In genomic region chr10:50621981-50622496, GRCh38 we compare ENCODE assay signal across 2 cellular contexts.
TF ChIP-seq lines count a peak whose summit lies in the region.

No MANE protein-coding gene starts in this region.

TF ChIP-seq in HCT116, 20 proteins besides CTCF, POLR2A, EP300 and RAD21 (continued from another document):
- TF ChIP-seq REST (IDR thresholded peaks at IDR 0.05; ENCODE audit: low read depth), result no peak
- TF ChIP-seq JUND (IDR thresholded peaks at IDR 0.05), result peak; percentile 34; the same call in 1 of the 2 replicates
- no peak for TF ChIP-seq FOSL1 (IDR thresholded peaks at IDR 0.05; ENCODE audit: low read depth)
- no peak for TF ChIP-seq EZH2 (IDR thresholded peaks at IDR 0.05)
- peak; percentile 30; the same call in 1 of the 2 replicates for TF ChIP-seq POLR2AphosphoS5 (IDR thresholded peaks at IDR 0.05; ENCODE audit: low read depth, low read length)

TF ChIP-seq in K562, 482 proteins besides CTCF, POLR2A, EP300 and RAD21 (continues in another document):
- TF ChIP-seq BCLAF1 (IDR thresholded peaks at IDR 0.05; ENCODE audit: borderline replicate concordance in 1 of 2, control insufficient read depth in 1 of 2, low read depth in 2 of 2, low read length in 1 of 2), result no peak
- TF ChIP-seq CREM (IDR thresholded peaks at IDR 0.05; ENCODE audit: low read depth), result peak; percentile 87
- TF ChIP-seq TEAD1 (CRISPR knock-in tag; IDR thresholded peaks at IDR 0.05), result 0 out of 4 replicates have a peak, but pooled peaks of 1 of the 2 experiments have one; percentile 10
- no peak for TF ChIP-seq ZNF609 (CRISPR knock-in tag; IDR thresholded peaks at IDR 0.05; ENCODE audit: borderline replicate concordance)
- 0 out of 2 replicates have a peak, but pooled peaks have one; percentile 5 for TF ChIP-seq PHF21A (IDR thresholded peaks at IDR 0.05; ENCODE audit: borderline replicate concordance, low read depth)
- TF ChIP-seq SREBF2 (CRISPR knock-in tag; IDR thresholded peaks at IDR 0.05), result 0 out of 2 replicates have a peak, but pooled peaks have one; percentile 88
- peak in 1 of 2 experiments; percentile 93; a peak in 2 of 4 replicates for TF ChIP-seq HDAC1 (IDR thresholded peaks at IDR 0.05)
- TF ChIP-seq NR4A1 (CRISPR knock-in tag; IDR thresholded peaks at IDR 0.05), result no peak
- peak; percentile 69; the same call in 1 of the 2 replicates for TF ChIP-seq NR4A1 (tag; IDR thresholded peaks at IDR 0.05)
- TF ChIP-seq ZNF23 (CRISPR knock-in tag; IDR thresholded peaks at IDR 0.05), result 0 out of 2 replicates have a peak, but pooled peaks have one; percentile 39
- TF ChIP-seq BRD4 (IDR thresholded peaks at IDR 0.05), result no peak
- 0 out of 2 replicates have a peak, but pooled peaks have one; percentile 51 for TF ChIP-seq ZNF449 (CRISPR knock-in tag; IDR thresholded peaks at IDR 0.05)
- no peak for TF ChIP-seq PATZ1 (CRISPR knock-in tag; IDR thresholded peaks at IDR 0.05; ENCODE audit: borderline replicate concordance)
- peak; percentile 62; the same call in 1 of the 2 replicates for TF ChIP-seq ZNF311 (CRISPR knock-in tag; IDR thresholded peaks at IDR 0.05)
- TF ChIP-seq CBX5 (IDR thresholded peaks at IDR 0.05; ENCODE audit: borderline replicate concordance, low read depth), result 0 out of 2 replicates have a peak, but pooled peaks have one; percentile 47
- TF ChIP-seq NFIC (IDR thresholded peaks at IDR 0.05), result peak; percentile 95
- TF ChIP-seq NFATC3 (IDR thresholded peaks at IDR 0.05), result no peak
- no peak for TF ChIP-seq PRDM10 (IDR thresholded peaks at IDR 0.05; ENCODE audit: partially characterized antibody)
- TF ChIP-seq SRSF7 (optimal IDR thresholded peaks at IDR 0.05; ENCODE audit: low read depth, low read length), result no peak
- peak; percentile 60 for TF ChIP-seq MAFK (IDR thresholded peaks at IDR 0.05; ENCODE audit: low read length)
- no peak for TF ChIP-seq PBX2 (CRISPR knock-in tag; IDR thresholded peaks at IDR 0.05; ENCODE audit: low read depth)
- 0 out of 2 replicates have a peak, but pooled peaks have one; percentile 6 for TF ChIP-seq PBX2 (tag; conservative IDR thresholded peaks at IDR 0.05; ENCODE audit: low read depth)
- TF ChIP-seq POLR3G (IDR thresholded peaks at IDR 0.05; ENCODE audit: extremely low read depth, insufficient read length, insufficient replicate concordance), result no peak
- TF ChIP-seq UBTF (IDR thresholded peaks at IDR 0.05; ENCODE audit: borderline replicate concordance in 1 of 2, low read depth in 2 of 2, low read length in 2 of 2), result peak in 1 of 2 experiments; percentile 52; a peak in 1 of 4 replicates
- peak; percentile 6; the same call in 1 of the 2 replicates for TF ChIP-seq USF1 (CRISPR knock-in tag; IDR thresholded peaks at IDR 0.05)
- peak; percentile 63 for TF ChIP-seq NCOR1 (IDR thresholded peaks at IDR 0.05)
- TF ChIP-seq CBX3 (IDR thresholded peaks at IDR 0.05; ENCODE audit: borderline replicate concordance in 1 of 2, low read length in 2 of 2), result no peak
- TF ChIP-seq ZNF143 (CRISPR knock-in tag; IDR thresholded peaks at IDR 0.05), result no peak
- TF ChIP-seq THAP7 (CRISPR knock-in tag; IDR thresholded peaks at IDR 0.05), result no peak
- peak; percentile 91 for TF ChIP-seq ELF4 (CRISPR knock-in tag; IDR thresholded peaks at IDR 0.05)
- no peak for TF ChIP-seq ZNF146 (CRISPR knock-in tag; IDR thresholded peaks at IDR 0.05; ENCODE audit: unreplicated experiment)
- no peak for TF ChIP-seq NFXL1 (CRISPR knock-in tag; IDR thresholded peaks at IDR 0.05)
